ENCODE assay signal across 9 cellular contexts in genomic region chr17:39001703-39002637, GRCh38. TPM values are rescaled to one million over a fixed set of nuclear protein-coding genes. Genes with fewer than 3 reads are reported as not detected.
DNase-seq lines count a peak whose midpoint lies in the region; TF ChIP-seq lines count a peak whose summit lies in the region.
"Had no signal": no experiment of that assay in that cellular context is flagged by ENCODE, and none has a peak within 500 bp of the region (broad histone marks: within the 10 kb centered on the region; RNA-seq: fewer than 3 reads in every experiment).

No MANE protein-coding gene starts in this region.

- H2AFZ ChIP-seq in OCI-LY7 (ENCODE audit: low read length) = no peak overlapping the region

- no peak overlapping the region for H3K9ac ChIP-seq in stomach smooth muscle (ENCODE audit: low read length in 2 of 2)

- H3K9me3 ChIP-seq in stomach smooth muscle (ENCODE audit: control insufficient read depth in 2 of 2, low read length in 2 of 2) (peaks cover 0 to 4% of the 10 kb centered on the region in 2 donors), OCI-LY7 (ENCODE audit: low read length) (peaks cover 10% of the 10 kb centered on the region; the same call in 1 of the 2 replicates)

- no peak overlapping the region for H3K4me2 ChIP-seq in OCI-LY7 (ENCODE audit: low read length)

- H3K4me3 ChIP-seq in stomach smooth muscle (ENCODE audit: low read length in 2 of 2) (peak overlapping the region in 1 of 2 donors; percentile 22), OCI-LY7 (ENCODE audit: low read depth, low read length, poor library complexity, severe bottlenecking) (no peak overlapping the region)

- TF ChIP-seq CTCF in OCI-LY7 (conservative IDR thresholded peaks at IDR 0.05; ENCODE audit: low read length) = no peak

- H3K36me3 ChIP-seq in stomach smooth muscle (ENCODE audit: control insufficient read depth in 2 of 2, insufficient read depth in 2 of 2, low read length in 2 of 2) = no peaks in the 10 kb centered on the region
- no peaks in the 10 kb centered on the region for H3K36me3 ChIP-seq in OCI-LY7 (ENCODE audit: insufficient read depth, low read length)

- BruUV-seq in OCI-LY7 (replicated peaks; lab: Mats Ljungman, UMichigan) = no TSS peak

- H3K27ac ChIP-seq in stomach smooth muscle (ENCODE audit: low read length) (peak overlapping the region; percentile 46), OCI-LY7 (ENCODE audit: low read depth, low read length, poor library complexity, severe bottlenecking) (no peak overlapping the region)

- CTCF ChIA-PET in OCI-LY7 (lab: Charles Lee; ENCODE audit: unreplicated experiment) = no interaction called here

- intact Hi-C loops in OCI-LY7 (cut with micrococcal nuclease; ENCODE audit: unreplicated experiment) = no loop called here

- no peaks in the 10 kb centered on the region for H3K79me2 ChIP-seq in OCI-LY7 (ENCODE audit: insufficient read depth, low read depth, low read length)

- POLR2A ChIA-PET in OCI-LY7 (lab: Charles Lee) = no interaction called here

- DNase-seq in HPDE6-E6E7 (ENCODE audit: extremely low spot score) = peak; percentile 58
- DNase-seq in amniotic stem cell (lab: John Stamatoyannopoulos, UW) = peak; percentile 43
- DNase-seq in hepatic stellate cell (ENCODE audit: low spot score) = peak; percentile 65
- DNase-seq in OCI-LY7 (ENCODE audit: low spot score) = no peak
- DNase-seq in NK-92 (lab: John Stamatoyannopoulos, UW; ENCODE audit: unreplicated experiment) = no peak
- no peak for DNase-seq in activated CD4-positive, CD25-positive, alpha-beta regulatory T cell (lab: John Stamatoyannopoulos, UW)
- DNase-seq in A172 (ENCODE audit: low spot score) = no peak

- no peaks in the 10 kb centered on the region for H3K27me3 ChIP-seq in stomach smooth muscle (ENCODE audit: control insufficient read depth in 1 of 2, insufficient read depth in 2 of 2, low read length in 2 of 2)

- H4K20me1 ChIP-seq in OCI-LY7 (ENCODE audit: insufficient read depth, low read length) = no peaks in the 10 kb centered on the region

- H3K9me2 ChIP-seq in OCI-LY7 (ENCODE audit: insufficient read depth, low read length) = no peaks in the 10 kb centered on the region

- H3K4me1 ChIP-seq in stomach smooth muscle (ENCODE audit: control insufficient read depth, insufficient read depth, low read length) (peaks cover 9% of the 10 kb centered on the region), OCI-LY7 (ENCODE audit: insufficient read depth, low read length, poor library complexity, severe bottlenecking) (no peaks in the 10 kb centered on the region)

RNA-seq across cellular contexts. Expression of gene FBXO47, which starts 34.8 kb away (rescaled TPM):
- not detected in 2 replicates for total RNA-seq in OCI-LY7 (2014; rRNA removed; shearing (Covaris generic))
- 0.13 and 0.15 TPM in 2 replicates for total RNA-seq in OCI-LY7 (2022)
- not detected in 2 replicates for total RNA-seq in A172 (2014; rRNA removed; shearing (Covaris generic))
- total RNA-seq: T-helper 2 cell treated with Interferon-gamma antibody and Interleukin-4, amounts not matched to agents 100 ng/mL and 5 ng/mL, for 36 hours had no signal

Comparison
In these comparisons a context has a peak if more than half of its experiments do, and no peak if none do; other contexts are left out.
1. DNase-seq: peak in HPDE6-E6E7 (single experiment), amniotic stem cell (single experiment) and hepatic stellate cell (single experiment); none in OCI-LY7 (single experiment), NK-92 (single experiment), activated CD4-positive, CD25-positive, alpha-beta regulatory T cell (0 of 4) and A172 (single experiment).